Comparison of ENCODE assay signal across 14 cellular contexts in the genomic region with DNA sequence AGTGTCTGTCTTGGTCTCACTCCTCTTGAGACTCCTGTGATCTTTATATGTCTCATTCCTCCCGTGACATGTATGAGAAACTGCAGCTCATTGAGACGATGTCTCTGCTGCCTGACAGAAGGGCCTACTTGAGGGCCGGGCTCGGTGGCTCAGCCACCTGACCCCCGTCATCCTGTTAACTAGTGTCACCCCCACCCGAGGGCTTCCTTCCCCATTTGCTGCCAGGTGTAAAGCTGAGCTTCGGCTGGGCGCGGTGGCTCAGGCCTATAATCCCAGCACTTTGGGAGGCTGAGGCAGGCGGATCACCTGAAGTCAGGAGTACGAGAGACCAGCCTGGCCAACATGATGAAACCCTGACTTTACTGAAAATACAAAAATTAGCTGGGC. TPM values are rescaled to one million over a fixed set of nuclear protein-coding genes. Genes with fewer than 3 reads are reported as not detected.
DNase-seq lines count a peak whose midpoint lies in the region; ATAC-seq and TF ChIP-seq lines count a peak whose summit lies in the region.
"Had no signal": no experiment of that assay in that cellular context is flagged by ENCODE, and none has a peak within 500 bp of the region (broad histone marks: within the 10 kb centered on the region; RNA-seq: fewer than 3 reads in every experiment).

No MANE protein-coding gene starts in this region.

- H3K36me3 ChIP-seq in CD8-positive, alpha-beta T cell (ENCODE audit: insufficient read depth, low read length), result no peaks in the 10 kb centered on the region
- H3K36me3 ChIP-seq in PC-9 (ENCODE audit: low read depth) (peaks cover 48% of the 10 kb centered on the region), osteoblast (ENCODE audit: insufficient read depth, low read length) (no peaks in the 10 kb centered on the region)
- H3K36me3 ChIP-seq: ovary had no signal

- CTCF ChIA-PET in CD8-positive, alpha-beta T cell (lab: Charles Lee), result interaction anchor here (1.0 to 1.1 kb wide), 2 partner anchors 11 to 14 kb away, joined by 3 read pairs; no protein-coding TSS in a partner anchor
- CTCF ChIA-PET in PC-9 (lab: Charles Lee), result interaction anchor here (0.7 to 0.8 kb wide), 3 partner anchors 22 to 107 kb away, joined by 3 to 6 read pairs (median 5); no protein-coding TSS in a partner anchor

- H4K20me1 ChIP-seq in PC-9 (ENCODE audit: insufficient read depth), result no peaks in the 10 kb centered on the region
- H4K20me1 ChIP-seq in osteoblast (ENCODE audit: insufficient read depth, low read length), result no peaks in the 10 kb centered on the region

- no peak overlapping the region for H3K4me3 Mint-ChIP-seq in CD8-positive, alpha-beta T cell
- no peak overlapping the region for H3K4me3 Mint-ChIP-seq in progenitor cell of endocrine pancreas (ENCODE audit: low read depth)
- H3K4me3 Mint-ChIP-seq: activated naive CD4-positive, alpha-beta T cell treated with anti-CD3 and anti-CD28 coated beads for 36 hours had no signal

- peak overlapping the region; percentile 88 for H3K4me2 ChIP-seq in PC-9
- no peak overlapping the region for H3K4me2 ChIP-seq in osteoblast (ENCODE audit: insufficient read depth, low read length)

- H3K79me2 ChIP-seq in PC-9 (ENCODE audit: low read depth) (peaks cover 83% of the 10 kb centered on the region), osteoblast (ENCODE audit: insufficient read depth, low read length) (no peaks in the 10 kb centered on the region)

- H3K27me3 Mint-ChIP-seq in CD8-positive, alpha-beta T cell (ENCODE audit: low read depth), result no peaks in the 10 kb centered on the region
- H3K27me3 Mint-ChIP-seq in progenitor cell of endocrine pancreas, result no peaks in the 10 kb centered on the region

- H3K27me3 ChIP-seq in CD8-positive, alpha-beta T cell (ENCODE audit: insufficient read depth, low read length), result no peaks in the 10 kb centered on the region
- H3K27me3 ChIP-seq in PC-9 (ENCODE audit: insufficient read depth, low read depth) (no peaks in the 10 kb centered on the region), osteoblast (ENCODE audit: insufficient read depth, low read length) (no peaks in the 10 kb centered on the region)
- H3K27me3 ChIP-seq: ovary had no signal

- H3F3A ChIP-seq in PC-9 (ENCODE audit: insufficient read depth, low read depth), result peaks cover 79% of the 10 kb centered on the region

- H3K4me3 ChIP-seq in CD8-positive, alpha-beta T cell (ENCODE audit: low read depth, low read length), result no peak overlapping the region
- peak overlapping the region; percentile 49; the same call in 1 of the 2 replicates for H3K4me3 ChIP-seq in PC-9
- H3K4me3 ChIP-seq in osteoblast (ENCODE audit: insufficient read depth, low read length), result no peak overlapping the region
- H3K4me3 ChIP-seq: ovary had no signal

- peaks cover 20% of the 10 kb centered on the region for H3K4me1 Mint-ChIP-seq in CD8-positive, alpha-beta T cell (ENCODE audit: low read depth)
- H3K4me1 Mint-ChIP-seq in progenitor cell of endocrine pancreas (ENCODE audit: low read depth), result peaks cover 7% of the 10 kb centered on the region

- H3K27ac ChIP-seq in CD8-positive, alpha-beta T cell (ENCODE audit: low read depth, low read length), result no peak overlapping the region
- H3K27ac ChIP-seq in PC-9 (peak overlapping the region; percentile 99), osteoblast (ENCODE audit: low read depth, low read length) (no peak overlapping the region)
- H3K27ac ChIP-seq: ovary had no signal

- ATAC-seq in CD8-positive, alpha-beta T cell, result no peak
- ATAC-seq in HG03139 (IDR thresholded peaks at IDR 0.05; ENCODE audit: unreplicated experiment), result no peak

- no peaks in the 10 kb centered on the region for H3K9me3 ChIP-seq in CD8-positive, alpha-beta T cell (ENCODE audit: low read length)
- H3K9me3 ChIP-seq in PC-9 (ENCODE audit: insufficient read depth, low read depth), result no peaks in the 10 kb centered on the region
- no peaks in the 10 kb centered on the region for H3K9me3 ChIP-seq in osteoblast (ENCODE audit: low read depth, low read length)
- H3K9me3 ChIP-seq: ovary had no signal

- H2AFZ ChIP-seq in PC-9, result no peak overlapping the region
- no peak overlapping the region for H2AFZ ChIP-seq in osteoblast (ENCODE audit: low read length)

- no peak for DNase-seq in CD8-positive, alpha-beta T cell
- DNase-seq in PC-9, result no peak
- DNase-seq in germinal center (ENCODE audit: low spot score), result peak; percentile 65
- no peak for DNase-seq in progenitor cell of endocrine pancreas (ENCODE audit: low spot score, unreplicated experiment)
- no peak for DNase-seq in NCI-H1930 (lab: John Stamatoyannopoulos, UW)
- DNase-seq in osteoblast (ENCODE audit: insufficient read length, low spot score, missing footprints), result no peak
- no peak for DNase-seq in SIG-M5 treated with dmso at 0.1 percent for 504 hours (lab: John Stamatoyannopoulos, UW; ENCODE audit: unreplicated experiment)
- DNase-seq: hippocampal formation, NCI-H1417 treated with DMSO at 0.1 percent for 48 hours, NCI-H510A, ovary, Right ventricle myocardium superior had no signal

- BruUV-seq in PC-9 (replicated peaks; lab: Mats Ljungman, UMichigan), result no TSS peak

- H3K9me2 ChIP-seq in PC-9 (ENCODE audit: insufficient read depth), result no peaks in the 10 kb centered on the region

- peaks cover 9% of the 10 kb centered on the region for H3K36me3 Mint-ChIP-seq in CD8-positive, alpha-beta T cell
- peaks cover 2% of the 10 kb centered on the region for H3K36me3 Mint-ChIP-seq in progenitor cell of endocrine pancreas (ENCODE audit: insufficient read depth)

- H3K27ac Mint-ChIP-seq in CD8-positive, alpha-beta T cell, result peak overlapping the region; percentile 55
- peak overlapping the region; percentile 85 for H3K27ac Mint-ChIP-seq in progenitor cell of endocrine pancreas
- H3K27ac Mint-ChIP-seq: activated naive CD4-positive, alpha-beta T cell treated with anti-CD3 and anti-CD28 coated beads for 36 hours had no signal

- H3K4me1 ChIP-seq in CD8-positive, alpha-beta T cell (ENCODE audit: insufficient read depth, low read length), result no peaks in the 10 kb centered on the region
- H3K4me1 ChIP-seq in PC-9 (replicated peaks; ENCODE audit: insufficient read depth), result peaks cover 66% of the 10 kb centered on the region
- peaks cover 9% of the 10 kb centered on the region for H3K4me1 ChIP-seq in osteoblast (ENCODE audit: insufficient read depth, low read length)

- intact Hi-C loops in CD8-positive, alpha-beta T cell (cut with DNase I, micrococcal nuclease), result loop anchor here in 1 of 2 experiments (10.0 kb wide), 1 partner anchor 469 kb away; no protein-coding TSS in a partner anchor
- intact Hi-C loops in PC-9 (cut with micrococcal nuclease; ENCODE audit: unreplicated experiment), result loop anchor here (1.0 to 5.0 kb wide), 2 partner anchors 53 to 112 kb away; partner anchors contain the start of gene IDH2

- H3K9me3 Mint-ChIP-seq in CD8-positive, alpha-beta T cell, result no peaks in the 10 kb centered on the region
- no peaks in the 10 kb centered on the region for H3K9me3 Mint-ChIP-seq in progenitor cell of endocrine pancreas (ENCODE audit: low read depth)
- H3K9me3 Mint-ChIP-seq: activated naive CD4-positive, alpha-beta T cell treated with anti-CD3 and anti-CD28 coated beads for 36 hours had no signal

- POLR2A ChIA-PET in CD8-positive, alpha-beta T cell (lab: Charles Lee), result interaction anchor here (1.7 kb wide), 1 partner anchor 13 kb away, joined by 4 read pairs; the partner anchor contains the start of gene SEMA4B
- POLR2A ChIA-PET in PC-9 (lab: Charles Lee; ENCODE audit: unreplicated experiment), result interaction anchor here (0.6 kb wide), 1 partner anchor 13 kb away, joined by 7 read pairs; the partner anchor contains the start of gene SEMA4B

- no peak for TF ChIP-seq CTCF in CD8-positive, alpha-beta T cell (IDR thresholded peaks at IDR 0.05)
- TF ChIP-seq CTCF in PC-9 (conservative IDR thresholded peaks at IDR 0.05) (no peak), progenitor cell of endocrine pancreas (IDR thresholded peaks at IDR 0.05; ENCODE audit: unreplicated experiment) (no peak), osteoblast (IDR thresholded peaks at IDR 0.05; ENCODE audit: extremely low read depth, low read depth, low read length) (no peak)

RNA-seq across cellular contexts. Expression of gene SEMA4B, which starts 12.7 kb away (rescaled TPM):
- 10 to 100 TPM in 1 of 2 experiments, 1 to 10 TPM in 1; 7.5 to 12.3 TPM for total RNA-seq in CD8-positive, alpha-beta T cell
- total RNA-seq in PC-9 (2021) (63.6 and 70.7 TPM in 2 replicates), progenitor cell of endocrine pancreas (36.4 and 41.9 TPM in 2 replicates), osteoblast (8.7 and 15.9 TPM in 2 replicates)

RNA-seq across cellular contexts. Expression of gene CIB1, which starts 19.9 kb away (rescaled TPM):
- 100 to 1,000 TPM; 251 to 268 TPM for total RNA-seq in CD8-positive, alpha-beta T cell
- total RNA-seq in PC-9 (2021) (113 and 127 TPM in 2 replicates), progenitor cell of endocrine pancreas (28.3 and 30.3 TPM in 2 replicates), osteoblast (21.4 and 23.0 TPM in 2 replicates)

RNA-seq across cellular contexts. Expression of gene GDPGP1, which starts 20.2 kb away (rescaled TPM):
- 1 to 10 TPM; 4.4 to 7.1 TPM for total RNA-seq in CD8-positive, alpha-beta T cell
- 7.5 and 7.6 TPM in 2 replicates for total RNA-seq in PC-9 (2021)
- total RNA-seq in progenitor cell of endocrine pancreas, result 7.8 and 8.6 TPM in 2 replicates
- total RNA-seq in osteoblast, result 8.0 and 9.7 TPM in 2 replicates

RNA-seq across cellular contexts. Expression of gene TTLL13, which starts 35.5 kb away (rescaled TPM):
- 1 to 10 TPM in 1 of 2 experiments, under 1 TPM in 1; 0.28 to 1.1 TPM for total RNA-seq in CD8-positive, alpha-beta T cell
- total RNA-seq in PC-9 (2021) (0.93 and 0.96 TPM in 2 replicates), progenitor cell of endocrine pancreas (0.69 TPM in 1 of 2 replicates, not detected in the other), osteoblast (under 0.01 TPM in 2 replicates)
- total RNA-seq: Right ventricle myocardium superior had no signal

RNA-seq across cellular contexts. Expression of gene NGRN, which starts 51.7 kb away (rescaled TPM):
- total RNA-seq in CD8-positive, alpha-beta T cell, result 10 to 100 TPM; 57.8 to 62.0 TPM
- total RNA-seq in PC-9 (2021) (57.4 TPM in 2 replicates), progenitor cell of endocrine pancreas (110 and 121 TPM in 2 replicates), osteoblast (56.0 and 68.4 TPM in 2 replicates)
